27 cellular contexts compared by ENCODE assay signal in the genomic region with DNA sequence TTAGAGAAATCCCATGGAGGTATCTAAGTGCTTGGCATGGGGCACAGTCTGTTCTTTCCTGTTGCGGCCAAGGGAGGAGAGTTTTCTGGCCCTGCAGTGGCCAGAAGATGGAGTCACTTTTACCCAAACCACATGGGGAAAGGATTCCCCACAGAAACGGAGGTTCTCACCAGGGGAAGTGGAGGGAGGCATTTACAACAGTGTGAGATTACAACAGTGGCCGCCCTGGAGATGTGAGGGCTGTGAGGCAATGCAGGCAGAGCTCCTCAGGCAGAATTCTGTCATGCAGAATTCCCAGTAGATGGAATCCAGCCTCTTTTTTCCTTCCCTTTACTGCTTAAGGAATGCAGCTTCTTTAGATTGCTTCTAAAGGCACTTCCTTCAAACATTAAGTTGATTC.
DNase-seq lines count a peak whose midpoint lies in the region; ATAC-seq and TF ChIP-seq lines count a peak whose summit lies in the region.
"Had no signal": no experiment of that assay in that cellular context is flagged by ENCODE, and none has a peak within 500 bp of the region (broad histone marks: within the 10 kb centered on the region; RNA-seq: fewer than 3 reads in every experiment).

No MANE protein-coding gene starts in this region.

- H3K27ac ChIP-seq in left lung: no peak overlapping the region
- H3K27ac ChIP-seq: adrenal gland, BLaER1, dorsolateral prefrontal cortex, HL-60, KMS-11, uterus had no signal

- intact Hi-C loops in left lung (cut with DNase I): no loop called here

- no peak for TF ChIP-seq POLR2A in NB4 (IDR thresholded peaks at IDR 0.05; ENCODE audit: extremely low read depth, insufficient read length)

- ATAC-seq in left lung: peak; percentile 47
- ATAC-seq: left colon, PC-3 had no signal

- no peaks in the 10 kb centered on the region for H3K36me3 ChIP-seq in adipocyte (ENCODE audit: control insufficient read depth, insufficient read depth, low read length, severe bottlenecking)
- H3K36me3 ChIP-seq in left lung: no peaks in the 10 kb centered on the region
- H3K36me3 ChIP-seq: BLaER1, uterus had no signal

- TF ChIP-seq CTCF in AG10803 (conservative IDR thresholded peaks at IDR 0.05; ENCODE audit: low read length): no peak
- TF ChIP-seq CTCF in NB4 (IDR thresholded peaks at IDR 0.05; ENCODE audit: low read depth, low read length): no peak
- TF ChIP-seq CTCF in left lung (IDR thresholded peaks at IDR 0.05): no peak

- DNase-seq in AG10803 (ENCODE audit: low read depth): peak; percentile 8
- peak; percentile 73 for DNase-seq in NB4 (ENCODE audit: low read depth)
- peak; percentile 30 for DNase-seq in adipocyte (ENCODE audit: low read depth)
- no peak for DNase-seq in left lung
- no peak for DNase-seq in ureter (ENCODE audit: low spot score)
- no peak for DNase-seq in KG1 (lab: John Stamatoyannopoulos, UW)
- DNase-seq in superior temporal gyrus (ENCODE audit: extremely low spot score): no peak
- DNase-seq in pons (ENCODE audit: low spot score): no peak
- DNase-seq: activated CD4-positive, alpha-beta memory T cell treated with anti-CD3 and anti-CD28 coated beads, Interleukin-2, amount 10 ng/mL, durations not matched to agents 7 days and 5 days; activated CD8-positive, alpha-beta memory T cell treated with anti-CD3 and anti-CD28 coated beads, Interleukin-2, amount 50 U/mL, for 4 hours; activated naive CD4-positive, alpha-beta T cell treated with Interleukin-2 at 50 U/mL for 16 hours; adrenal gland; DMS 273 treated with DMSO at 0.1 percent for 48 hours; dorsolateral prefrontal cortex; EL; H9; hypothalamus; left colon; NCI-H146; PC-3; right cardiac atrium; stimulated activated CD4-positive, alpha-beta T cell treated with anti-CD3 and anti-CD28 coated beads, Interleukin-1b, Interleukin-23, amount 100 ng/mL, for 48 hours; stimulated activated naive CD4-positive, alpha-beta T cell treated with Interleukin-2 at 50 U/mL for 16 hours; uterus had no signal

- H3K4me1 ChIP-seq in adipocyte (ENCODE audit: control insufficient read depth, insufficient read depth, low read length) (peaks cover 8% of the 10 kb centered on the region), left lung (no peaks in the 10 kb centered on the region)
- H3K4me1 ChIP-seq: adrenal gland, BLaER1, uterus had no signal

- H3K4me3 ChIP-seq in AG10803 (ENCODE audit: low read length) (no peak overlapping the region), NB4 (ENCODE audit: low read depth, low read length) (no peak overlapping the region), adipocyte (ENCODE audit: low read length) (no peak overlapping the region), left lung (no peak overlapping the region)
- H3K4me3 ChIP-seq: adrenal gland, BLaER1, dorsolateral prefrontal cortex, uterus had no signal

- H3K27me3 ChIP-seq in adipocyte (replicated peaks; ENCODE audit: control insufficient read depth, insufficient read depth, low read length): peaks cover 7% of the 10 kb centered on the region
- no peaks in the 10 kb centered on the region for H3K27me3 ChIP-seq in left lung
- H3K27me3 ChIP-seq: adrenal gland, BLaER1, dorsolateral prefrontal cortex, uterus had no signal

- no peak overlapping the region for H3K9ac ChIP-seq in adipocyte (ENCODE audit: low read length)
- H3K9ac ChIP-seq: BLaER1, KMS-11 had no signal

- H3K9me3 ChIP-seq in adipocyte (ENCODE audit: control insufficient read depth, low read length) (no peaks in the 10 kb centered on the region), left lung (no peaks in the 10 kb centered on the region)
- H3K9me3 ChIP-seq: adrenal gland, BLaER1, uterus had no signal

Comparison
In these comparisons a context has a peak if more than half of its experiments do, and no peak if none do; other contexts are left out.
1. DNase-seq: peak in AG10803 (single experiment), NB4 (single experiment) and adipocyte (single experiment); none in left lung (0 of 2), ureter (single experiment), KG1 (single experiment), superior temporal gyrus (single experiment) and pons (single experiment).